In the genomic region with DNA sequence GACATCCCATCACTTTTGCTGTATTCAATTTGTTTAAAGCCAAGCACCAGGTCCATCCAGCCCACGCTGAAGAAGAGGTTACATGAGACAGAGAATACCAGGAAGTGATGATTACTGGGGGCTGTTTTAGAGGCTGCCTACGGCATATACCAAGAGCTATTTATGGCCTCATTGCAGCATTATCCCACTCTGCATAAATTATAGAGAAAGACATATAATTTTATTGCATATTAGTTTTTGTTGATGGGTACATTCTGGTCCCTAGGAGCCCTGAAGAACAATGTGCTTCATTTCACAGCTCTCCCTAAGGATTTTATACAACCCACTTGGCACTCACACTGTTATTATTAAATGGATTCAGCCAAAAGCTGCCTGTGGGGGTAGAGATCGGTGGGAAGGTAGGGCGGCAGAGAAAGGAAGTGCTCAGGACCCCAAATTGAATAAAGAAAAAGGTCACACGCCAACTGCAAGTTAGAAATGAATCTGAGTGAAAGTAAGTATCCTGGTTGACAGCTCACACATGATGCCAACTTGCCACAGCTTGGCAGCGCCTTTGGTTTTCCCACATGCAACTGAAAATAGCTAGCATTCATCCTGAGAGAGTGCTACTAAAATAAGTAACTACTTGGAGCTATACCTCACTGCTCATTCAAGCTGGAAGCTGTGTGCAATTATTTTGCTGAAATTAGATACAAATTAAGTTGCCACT, we compare ENCODE assay signal across 13 cellular contexts.
DNase-seq lines count a peak whose midpoint lies in the region; ATAC-seq and TF ChIP-seq lines count a peak whose summit lies in the region.
"Had no signal": no experiment of that assay in that cellular context is flagged by ENCODE, and none has a peak within 500 bp of the region (broad histone marks: within the 10 kb centered on the region; RNA-seq: fewer than 3 reads in every experiment).

No MANE protein-coding gene starts in this region.

- 32 to 56% methylated on average over 4 to 5 of the region's 6 CpGs for WGBS in gastroesophageal sphincter (ENCODE audit: low coverage in 1 of 2), 2 donors

- TF ChIP-seq EP300 in gastroesophageal sphincter (IDR thresholded peaks at IDR 0.05), result no peak

- no peaks in the 10 kb centered on the region for H3K36me3 ChIP-seq in RWPE2 (ENCODE audit: low read depth)
- H3K36me3 ChIP-seq in gastroesophageal sphincter, result no peaks in the 10 kb centered on the region

- TF ChIP-seq CTCF in RWPE2 (IDR thresholded peaks at IDR 0.05; ENCODE audit: poor library complexity, severe bottlenecking) (no peak), gastroesophageal sphincter (IDR thresholded peaks at IDR 0.05) (no peak)

- no peak for TF ChIP-seq POLR2A in gastroesophageal sphincter (IDR thresholded peaks at IDR 0.05)

- peaks cover 45% of the 10 kb centered on the region for H3K4me1 ChIP-seq in RWPE2 (ENCODE audit: insufficient read depth, poor library complexity, severe bottlenecking)
- H3K4me1 ChIP-seq in gastroesophageal sphincter, result peaks cover 10 to 57% (median 37%) of the 10 kb centered on the region in 3 donors

- peak overlapping the region; percentile 98 for H3K27ac ChIP-seq in RWPE2 (ENCODE audit: poor library complexity, severe bottlenecking)
- peak overlapping the region; percentile 98 to 99 (median 99) for H3K27ac ChIP-seq in gastroesophageal sphincter

- H3K27me3 ChIP-seq in RWPE2 (ENCODE audit: insufficient read depth, poor library complexity, severe bottlenecking) (no peaks in the 10 kb centered on the region), gastroesophageal sphincter (no peaks in the 10 kb centered on the region)

- no peak for ATAC-seq in RWPE2 (ENCODE audit: low read depth)
- ATAC-seq in gastroesophageal sphincter, result no peak
- ATAC-seq in GM18867 (IDR thresholded peaks at IDR 0.05; ENCODE audit: unreplicated experiment), result no peak
- ATAC-seq in GM18870 (IDR thresholded peaks at IDR 0.05; ENCODE audit: unreplicated experiment), result no peak

- peak; percentile 19 for DNase-seq in Daoy (ENCODE audit: low read depth)
- DNase-seq in RWPE2 (ENCODE audit: low spot score), result no peak
- peak; percentile 81 for DNase-seq in putamen (ENCODE audit: low spot score)
- DNase-seq in SIG-M5 (lab: John Stamatoyannopoulos, UW), result no peak
- no peak for DNase-seq in stimulated activated CD4-positive, alpha-beta T cell treated with anti-CD3 and anti-CD28 coated beads, Interleukin-12 subunit alpha, Interleukin-12 subunit beta, amount 100 ng/mL, for 4 hours
- DNase-seq: CD4-positive, CD25-positive, alpha-beta regulatory T cell; dermis blood vessel endothelial cell; KBM-7; mesendoderm had no signal

- H3K9me3 ChIP-seq in RWPE2 (ENCODE audit: severe bottlenecking), result no peaks in the 10 kb centered on the region
- no peaks in the 10 kb centered on the region for H3K9me3 ChIP-seq in gastroesophageal sphincter

- H3K4me3 ChIP-seq in RWPE2 (ENCODE audit: severe bottlenecking) (no peak overlapping the region), gastroesophageal sphincter (no peak overlapping the region)
- H3K4me3 ChIP-seq: skin epidermis had no signal

Comparison
In these comparisons a context has a peak if more than half of its experiments do, and no peak if none do; other contexts are left out.
1. DNase-seq: peak in Daoy (single experiment) and putamen (single experiment); none in RWPE2 (single experiment), SIG-M5 (single experiment) and stimulated activated CD4-positive, alpha-beta T cell treated with anti-CD3 and anti-CD28 coated beads, Interleukin-12 subunit alpha, Interleukin-12 subunit beta, amount 100 ng/mL, for 4 hours (single experiment).